1 cellular context compared by ENCODE assay signal in the genomic region with DNA sequence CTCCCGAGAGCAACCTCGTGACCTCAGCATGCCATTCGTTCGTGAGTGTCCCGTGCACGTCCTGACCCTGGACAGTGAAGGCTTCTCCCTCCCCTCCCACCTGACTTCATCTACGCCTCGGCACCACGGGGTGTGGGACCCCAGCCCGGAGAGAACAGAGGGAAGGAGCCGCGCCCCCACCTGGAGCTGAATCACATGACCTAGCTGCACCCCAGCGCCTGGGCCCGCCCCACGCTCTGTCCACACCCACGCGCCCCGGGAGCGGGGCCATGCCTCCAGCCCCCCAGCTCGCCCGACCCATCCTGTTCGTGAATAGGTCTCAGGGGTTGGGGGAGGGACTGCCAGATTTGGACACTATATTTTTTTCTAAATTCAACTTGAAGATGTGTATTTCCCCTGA.
TF ChIP-seq lines count a peak whose summit lies in the region.

No MANE protein-coding gene starts in this region.

TF ChIP-seq in GM23338, 12 proteins besides CTCF, POLR2A, EP300 and RAD21:
- TF ChIP-seq NANOG (IDR thresholded peaks at IDR 0.05; ENCODE audit: borderline replicate concordance) (no peak), JUNB (IDR thresholded peaks at IDR 0.05; ENCODE audit: unreplicated experiment) (no peak), CREB1 (CRISPR knock-in tag; IDR thresholded peaks at IDR 0.05; ENCODE audit: low read depth) (no peak), EZH2phosphoT487 (IDR thresholded peaks at IDR 0.05; ENCODE audit: unreplicated experiment) (no peak), EZH2 (IDR thresholded peaks at IDR 0.05; ENCODE audit: low read depth, unreplicated experiment) (no peak)
- TF ChIP-seq, protein P1, sequence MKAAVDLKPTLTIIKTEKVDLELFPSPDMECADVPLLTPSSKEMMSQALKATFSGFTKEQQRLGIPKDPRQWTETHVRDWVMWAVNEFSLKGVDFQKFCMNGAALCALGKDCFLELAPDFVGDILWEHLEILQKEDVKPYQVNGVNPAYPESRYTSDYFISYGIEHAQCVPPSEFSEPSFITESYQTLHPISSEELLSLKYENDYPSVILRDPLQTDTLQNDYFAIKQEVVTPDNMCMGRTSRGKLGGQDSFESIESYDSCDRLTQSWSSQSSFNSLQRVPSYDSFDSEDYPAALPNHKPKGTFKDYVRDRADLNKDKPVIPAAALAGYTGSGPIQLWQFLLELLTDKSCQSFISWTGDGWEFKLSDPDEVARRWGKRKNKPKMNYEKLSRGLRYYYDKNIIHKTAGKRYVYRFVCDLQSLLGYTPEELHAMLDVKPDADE (IDR thresholded peaks at IDR 0.05) = no peak
